In genomic region chr2:1453561-1453960, GRCh38 we compare ENCODE assay signal across 18 cellular contexts. TPM values are rescaled to one million over a fixed set of nuclear protein-coding genes. Genes with fewer than 3 reads are reported as not detected.
DNase-seq lines count a peak whose midpoint lies in the region; ATAC-seq and TF ChIP-seq lines count a peak whose summit lies in the region.
"Had no signal": no experiment of that assay in that cellular context is flagged by ENCODE, and none has a peak within 500 bp of the region (broad histone marks: within the 10 kb centered on the region; RNA-seq: fewer than 3 reads in every experiment).

No MANE protein-coding gene starts in this region.

- H3K9ac ChIP-seq in BLaER1 treated with 17β-estradiol and CSF1 and Interleukin-3, amounts not matched to agents 10 nM and 100 nM: no peak overlapping the region
- H3K9ac ChIP-seq: BLaER1 had no signal

- peaks cover 0 to 21% (median 3%) of the 10 kb centered on the region in 10 experiments; a peak in 9 of 20 replicates for H3K4me1 ChIP-seq in BLaER1 treated with 17β-estradiol and CSF1 and Interleukin-3, amounts not matched to agents 10 nM and 100 nM
- H3K4me1 ChIP-seq in esophagus muscularis mucosa: no peaks in the 10 kb centered on the region
- H3K4me1 ChIP-seq: A549, BE2C, Caco-2 had no signal

- no peak overlapping the region for H3K27ac ChIP-seq in BLaER1 treated with 17β-estradiol and CSF1 and Interleukin-3, amounts not matched to agents 10 nM and 100 nM
- H3K27ac ChIP-seq in esophagus muscularis mucosa (replicated peaks in 1 of 4): no peak overlapping the region
- H3K27ac ChIP-seq: 22Rv1, A549, BLaER1, C4-2B had no signal

- no peaks in the 10 kb centered on the region for H3K27me3 ChIP-seq in BLaER1 treated with 17β-estradiol and CSF1 and Interleukin-3, amounts not matched to agents 10 nM and 100 nM
- H3K27me3 ChIP-seq in esophagus muscularis mucosa: peaks cover 0 to 24% (median 0%) of the 10 kb centered on the region in 4 donors
- H3K27me3 ChIP-seq: BLaER1 had no signal

- H3K27ac Mint-ChIP-seq in activated CD8-positive, alpha-beta T cell treated with anti-CD3 and anti-CD28 coated beads, Interleukin-2, amount 10 ng/mL, durations not matched to agents 7 days and 5 days: no peak overlapping the region
- H3K27ac Mint-ChIP-seq in activated CD8-positive, alpha-beta T cell treated with anti-CD3 and anti-CD28 coated beads for 36 hours: no peak overlapping the region
- H3K27ac Mint-ChIP-seq in glutamatergic neuron (ENCODE audit: unreplicated experiment): no peak overlapping the region
- H3K27ac Mint-ChIP-seq: CD4-positive, alpha-beta T cell; CD8-positive, alpha-beta T cell had no signal

- no peaks in the 10 kb centered on the region for H3K36me3 ChIP-seq in BLaER1 treated with 17β-estradiol and CSF1 and Interleukin-3, amounts not matched to agents 10 nM and 100 nM
- H3K36me3 ChIP-seq in esophagus muscularis mucosa: peaks cover 0 to 5% (median 0%) of the 10 kb centered on the region in 4 donors
- H3K36me3 ChIP-seq: BE2C, BLaER1 had no signal

- intact Hi-C loops in activated CD8-positive, alpha-beta T cell treated with anti-CD3 and anti-CD28 coated beads for 36 hours (cut with micrococcal nuclease): no loop called here
- intact Hi-C loops in esophagus muscularis mucosa (cut with DNase I): no loop called here

- ATAC-seq in activated CD8-positive, alpha-beta T cell treated with anti-CD3 and anti-CD28 coated beads, Interleukin-2, amount 10 ng/mL, durations not matched to agents 7 days and 5 days: no peak
- ATAC-seq in activated CD8-positive, alpha-beta T cell treated with anti-CD3 and anti-CD28 coated beads for 36 hours: no peak
- ATAC-seq: A549; CD8-positive, alpha-beta T cell had no signal

- DNase-seq in activated CD8-positive, alpha-beta T cell treated with anti-CD3 and anti-CD28 coated beads, Interleukin-2, amount 10 ng/mL, durations not matched to agents 7 days and 5 days: peak; percentile 16
- DNase-seq in activated CD8-positive, alpha-beta T cell treated with anti-CD3 and anti-CD28 coated beads for 36 hours: no peak
- peak; percentile 80 for DNase-seq in esophagus muscularis mucosa (ENCODE audit: extremely low spot score)
- no peak for DNase-seq in glutamatergic neuron
- DNase-seq in SIG-M5 (lab: John Stamatoyannopoulos, UW): no peak
- DNase-seq: BE2C; Caco-2; Calu3; CD4-positive, alpha-beta T cell; CD8-positive, alpha-beta T cell; DMS79 treated with DMSO at 0.1 percent for 48 hours; GF-D8 had no signal

- no peaks in the 10 kb centered on the region for H3K9me3 ChIP-seq in BLaER1 treated with 17β-estradiol and CSF1 and Interleukin-3, amounts not matched to agents 10 nM and 100 nM (replicated peaks in 1 of 11)
- no peaks in the 10 kb centered on the region for H3K9me3 ChIP-seq in esophagus muscularis mucosa
- H3K9me3 ChIP-seq: BE2C, BLaER1, Caco-2 had no signal

- no peaks in the 10 kb centered on the region for H3K36me3 Mint-ChIP-seq in activated CD8-positive, alpha-beta T cell treated with anti-CD3 and anti-CD28 coated beads, Interleukin-2, amount 10 ng/mL, durations not matched to agents 7 days and 5 days (ENCODE audit: low read depth)
- H3K36me3 Mint-ChIP-seq in activated CD8-positive, alpha-beta T cell treated with anti-CD3 and anti-CD28 coated beads for 36 hours (ENCODE audit: low read depth): no peaks in the 10 kb centered on the region
- H3K36me3 Mint-ChIP-seq in glutamatergic neuron (ENCODE audit: unreplicated experiment): no peaks in the 10 kb centered on the region
- H3K36me3 Mint-ChIP-seq: CD8-positive, alpha-beta T cell had no signal

- CTCF ChIA-PET in activated CD8-positive, alpha-beta T cell treated with anti-CD3 and anti-CD28 coated beads, Interleukin-2, amount 10 ng/mL, durations not matched to agents 7 days and 5 days (lab: Charles Lee): no interaction called here
- CTCF ChIA-PET in activated CD8-positive, alpha-beta T cell treated with anti-CD3 and anti-CD28 coated beads for 36 hours (lab: Charles Lee): no interaction called here

- H3K4me3 Mint-ChIP-seq in activated CD8-positive, alpha-beta T cell treated with anti-CD3 and anti-CD28 coated beads, Interleukin-2, amount 10 ng/mL, durations not matched to agents 7 days and 5 days: no peak overlapping the region
- no peak overlapping the region for H3K4me3 Mint-ChIP-seq in activated CD8-positive, alpha-beta T cell treated with anti-CD3 and anti-CD28 coated beads for 36 hours
- no peak overlapping the region for H3K4me3 Mint-ChIP-seq in glutamatergic neuron (ENCODE audit: unreplicated experiment)
- H3K4me3 Mint-ChIP-seq: CD4-positive, alpha-beta T cell; CD8-positive, alpha-beta T cell had no signal

- POLR2A ChIA-PET in activated CD8-positive, alpha-beta T cell treated with anti-CD3 and anti-CD28 coated beads, Interleukin-2, amount 10 ng/mL, durations not matched to agents 7 days and 5 days (lab: Charles Lee): no interaction called here
- POLR2A ChIA-PET in activated CD8-positive, alpha-beta T cell treated with anti-CD3 and anti-CD28 coated beads for 36 hours (lab: Charles Lee): no interaction called here

- H3K4me3 ChIP-seq in BLaER1 treated with 17β-estradiol and CSF1 and Interleukin-3, amounts not matched to agents 10 nM and 100 nM: no peak overlapping the region
- no peak overlapping the region for H3K4me3 ChIP-seq in esophagus muscularis mucosa
- H3K4me3 ChIP-seq: A549, BLaER1 had no signal

- H3K4me2 ChIP-seq in BLaER1 treated with 17β-estradiol and CSF1 and Interleukin-3, amounts not matched to agents 10 nM and 100 nM: peak overlapping the region in 6 of 11 experiments; percentile 1 to 30 (median 16); a peak in 6 of 22 replicates
- H3K4me2 ChIP-seq: A549, BLaER1 had no signal

- WGBS in esophagus muscularis mucosa: 73% methylated on average over 12 of the region's 12 CpGs

- no peak for TF ChIP-seq CTCF in activated CD8-positive, alpha-beta T cell treated with anti-CD3 and anti-CD28 coated beads for 36 hours (IDR thresholded peaks at IDR 0.05)
- TF ChIP-seq CTCF in esophagus muscularis mucosa (IDR thresholded peaks at IDR 0.05) (no peak), glutamatergic neuron (IDR thresholded peaks at IDR 0.05; ENCODE audit: partially characterized antibody, unreplicated experiment) (no peak)

- no peaks in the 10 kb centered on the region for H3K4me1 Mint-ChIP-seq in activated CD8-positive, alpha-beta T cell treated with anti-CD3 and anti-CD28 coated beads, Interleukin-2, amount 10 ng/mL, durations not matched to agents 7 days and 5 days (ENCODE audit: low read depth)
- H3K4me1 Mint-ChIP-seq in activated CD8-positive, alpha-beta T cell treated with anti-CD3 and anti-CD28 coated beads for 36 hours (ENCODE audit: low read depth): no peaks in the 10 kb centered on the region
- H3K4me1 Mint-ChIP-seq in glutamatergic neuron (ENCODE audit: low read depth, unreplicated experiment): peaks cover 15% of the 10 kb centered on the region

- H4K20me1 ChIP-seq in BLaER1 treated with 17β-estradiol and CSF1 and Interleukin-3, amounts not matched to agents 10 nM and 100 nM: no peaks in the 10 kb centered on the region
- H4K20me1 ChIP-seq: BLaER1 had no signal

- no peaks in the 10 kb centered on the region for H3K9me3 Mint-ChIP-seq in activated CD8-positive, alpha-beta T cell treated with anti-CD3 and anti-CD28 coated beads, Interleukin-2, amount 10 ng/mL, durations not matched to agents 7 days and 5 days (ENCODE audit: insufficient read depth)
- no peaks in the 10 kb centered on the region for H3K9me3 Mint-ChIP-seq in activated CD8-positive, alpha-beta T cell treated with anti-CD3 and anti-CD28 coated beads for 36 hours
- H3K9me3 Mint-ChIP-seq in glutamatergic neuron (ENCODE audit: unreplicated experiment): peaks cover 2% of the 10 kb centered on the region
- H3K9me3 Mint-ChIP-seq: CD4-positive, alpha-beta T cell; CD8-positive, alpha-beta T cell had no signal

- H3K27me3 Mint-ChIP-seq in activated CD8-positive, alpha-beta T cell treated with anti-CD3 and anti-CD28 coated beads, Interleukin-2, amount 10 ng/mL, durations not matched to agents 7 days and 5 days (ENCODE audit: low read depth): no peaks in the 10 kb centered on the region
- peaks cover 8% of the 10 kb centered on the region for H3K27me3 Mint-ChIP-seq in activated CD8-positive, alpha-beta T cell treated with anti-CD3 and anti-CD28 coated beads for 36 hours
- H3K27me3 Mint-ChIP-seq in glutamatergic neuron (ENCODE audit: unreplicated experiment): no peaks in the 10 kb centered on the region

- TF ChIP-seq POLR2A in esophagus muscularis mucosa (IDR thresholded peaks at IDR 0.05; ENCODE audit: low read depth): no peak

- no peak for TF ChIP-seq EP300 in esophagus muscularis mucosa (IDR thresholded peaks at IDR 0.05)

RNA-seq across cellular contexts. Expression of gene TPO, which starts 40.3 kb away (rescaled TPM):
- total RNA-seq in activated CD8-positive, alpha-beta T cell treated with anti-CD3 and anti-CD28 coated beads, Interleukin-2, amount 10 ng/mL, durations not matched to agents 7 days and 5 days: not detected
- not detected for total RNA-seq in activated CD8-positive, alpha-beta T cell treated with anti-CD3 and anti-CD28 coated beads for 36 hours
- total RNA-seq in esophagus muscularis mucosa (10 to 100 TPM in 2 of 4 donors, 1 to 10 TPM in 2; 7.1 to 18.4 (median 10.4) TPM), glutamatergic neuron (ENCODE audit: unreplicated experiment) (not detected)
- total RNA-seq: A172; Caco-2; Calu3; CD8-positive, alpha-beta T cell had no signal

Comparison
In these comparisons a context has a peak if more than half of its experiments do, and no peak if none do; other contexts are left out.
1. DNase-seq: peak in activated CD8-positive, alpha-beta T cell treated with anti-CD3 and anti-CD28 coated beads, Interleukin-2, amount 10 ng/mL, durations not matched to agents 7 days and 5 days (single experiment) and esophagus muscularis mucosa (single experiment); none in activated CD8-positive, alpha-beta T cell treated with anti-CD3 and anti-CD28 coated beads for 36 hours (single experiment), glutamatergic neuron (single experiment) and SIG-M5 (single experiment).